ENCODE assay signal across 25 cellular contexts in the genomic region with DNA sequence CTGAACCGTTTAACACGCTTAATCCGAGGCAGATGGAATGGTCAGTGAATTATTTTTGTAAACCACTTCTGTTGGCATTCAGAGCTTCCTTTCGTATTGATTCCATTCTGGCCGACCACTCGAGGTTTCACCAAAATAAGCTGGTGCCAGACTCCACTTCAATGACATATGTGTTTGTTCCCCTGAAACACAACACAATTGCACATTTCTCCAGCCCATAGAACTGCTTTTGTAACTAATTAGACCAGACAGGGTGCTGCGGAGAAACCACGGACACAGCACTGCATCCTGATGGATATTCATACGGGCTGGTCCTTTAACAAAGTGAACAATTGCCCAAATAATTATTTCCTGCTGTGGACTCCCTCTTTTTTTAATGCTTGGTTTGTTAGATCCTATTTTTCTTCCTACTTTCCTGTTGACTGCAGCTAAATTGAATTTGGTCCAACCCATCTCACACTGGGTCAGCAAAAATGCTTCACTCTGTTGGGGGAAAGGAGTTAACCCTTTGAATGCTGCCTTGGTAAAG.
DNase-seq lines count a peak whose midpoint lies in the region; FAIRE-seq and TF ChIP-seq lines count a peak whose summit lies in the region.
"Had no signal": no experiment of that assay in that cellular context is flagged by ENCODE, and none has a peak within 500 bp of the region (broad histone marks: within the 10 kb centered on the region; RNA-seq: fewer than 3 reads in every experiment).

No MANE protein-coding gene starts in this region.

- peaks cover 9% of the 10 kb centered on the region for H3K36me3 Mint-ChIP-seq in HFFc6 (ENCODE audit: low read depth)
- peaks cover 6% of the 10 kb centered on the region for H3K36me3 Mint-ChIP-seq in progenitor cell of endocrine pancreas (ENCODE audit: insufficient read depth)

- no peaks in the 10 kb centered on the region for H3K4me1 ChIP-seq in fibroblast of lung (ENCODE audit: control insufficient read depth, extremely low read depth, insufficient read depth, low read length)
- H3K4me1 ChIP-seq: breast epithelium, testis had no signal

- peak overlapping the region; percentile 54 for H2AFZ ChIP-seq in fibroblast of lung (ENCODE audit: low read length)

- no peak overlapping the region for H3K4me2 ChIP-seq in fibroblast of lung (ENCODE audit: extremely low read depth, insufficient read depth, low read length)

- H3K27ac ChIP-seq in SK-N-MC (no peak overlapping the region), fibroblast of lung (ENCODE audit: insufficient read depth, low read length) (no peak overlapping the region)
- H3K27ac ChIP-seq: breast epithelium, colonic mucosa, HL-60, left ventricle myocardium inferior, RWPE1, testis had no signal

- peak overlapping the region; percentile 9; the same call in 1 of the 2 replicates for H3K4me3 ChIP-seq in SK-N-MC
- H3K4me3 ChIP-seq in fibroblast of lung (replicated peaks in 1 of 4; ENCODE audit: control extremely low read depth in 1 of 4, insufficient read depth in 1 of 4, low read depth in 3 of 4, low read length in 4 of 4), result peak overlapping the region in 1 of 4 experiments; percentile 29
- H3K4me3 ChIP-seq: colonic mucosa, left ventricle myocardium inferior, testis had no signal

- DNase-seq in HFFc6, result no peak
- no peak for DNase-seq in SK-N-MC (ENCODE audit: low read depth, low spot score)
- no peak for DNase-seq in fibroblast of lung (ENCODE audit: low read depth in 2 of 2)
- no peak for DNase-seq in progenitor cell of endocrine pancreas (ENCODE audit: low spot score, unreplicated experiment)
- DNase-seq in urothelium cell line (ENCODE audit: low spot score), result no peak
- no peak for DNase-seq in NCI-H510A treated with DMSO at 0.1 percent for 48 hours (lab: John Stamatoyannopoulos, UW)
- no peak for DNase-seq in NCI-H510A (lab: John Stamatoyannopoulos, UW)
- DNase-seq in stimulated activated CD4-positive, alpha-beta T cell treated with anti-CD3 and anti-CD28 coated beads, Interleukin-4, amount 100 ng/mL, for 24 hours, result no peak
- DNase-seq: activated CD8-positive, alpha-beta memory T cell treated with anti-CD3 and anti-CD28 coated beads, Interleukin-2, amount 50 U/mL, for 48 hours; activated effector memory CD4-positive, alpha-beta T cell treated with anti-CD3 and anti-CD28 coated beads, Interleukin-2, amount 50 U/mL, for 16 hours; activated naive CD8-positive, alpha-beta T cell treated with anti-CD3 and anti-CD28 coated beads, Interleukin-2, amount 50 U/mL, for 24 hours; CD4-positive, alpha-beta memory T cell; colonic mucosa; left ventricle myocardium inferior; midbrain; NCI-H1417; NCI-H524 treated with DMSO at 0.1 percent for 48 hours; nephron progenitor cell; posterior cingulate gyrus; testis had no signal

- H3K27me3 Mint-ChIP-seq in HFFc6 (ENCODE audit: insufficient read depth), result peaks cover 2% of the 10 kb centered on the region
- H3K27me3 Mint-ChIP-seq in progenitor cell of endocrine pancreas, result peaks cover 4% of the 10 kb centered on the region
- H3K27me3 Mint-ChIP-seq: activated naive CD8-positive, alpha-beta T cell treated with anti-CD3 and anti-CD28 coated beads, Interleukin-2, amount 50 U/mL, for 24 hours; CD4-positive, alpha-beta memory T cell; stimulated activated memory B cell treated with anti-CD40 and anti-IgM and Interleukin-4, amounts not matched to agents 10 μg/mL and 1 μg/mL and 100 μg/mL, for 72 hours had no signal

- H3K36me3 ChIP-seq in SK-N-MC (ENCODE audit: insufficient read depth, low read length) (no peaks in the 10 kb centered on the region), fibroblast of lung (ENCODE audit: control insufficient read depth, insufficient read depth, low read length) (no peaks in the 10 kb centered on the region)
- H3K36me3 ChIP-seq: breast epithelium, colonic mucosa, left ventricle myocardium inferior had no signal

- H3K4me1 Mint-ChIP-seq in HFFc6 (ENCODE audit: low read depth) (peaks cover 26% of the 10 kb centered on the region), progenitor cell of endocrine pancreas (ENCODE audit: low read depth) (peaks cover 5% of the 10 kb centered on the region)
- H3K4me1 Mint-ChIP-seq: activated naive CD8-positive, alpha-beta T cell treated with anti-CD3 and anti-CD28 coated beads, Interleukin-2, amount 50 U/mL, for 24 hours; CD4-positive, alpha-beta memory T cell; stimulated activated memory B cell treated with anti-CD40 and anti-IgM and Interleukin-4, amounts not matched to agents 10 μg/mL and 1 μg/mL and 100 μg/mL, for 72 hours had no signal

- FAIRE-seq in urothelium cell line (lab: Jason Lieb, UNC), result no peak

- H3K27ac Mint-ChIP-seq in HFFc6 (no peak overlapping the region), progenitor cell of endocrine pancreas (peak overlapping the region; percentile 3)
- H3K27ac Mint-ChIP-seq: activated naive CD8-positive, alpha-beta T cell treated with anti-CD3 and anti-CD28 coated beads, Interleukin-2, amount 50 U/mL, for 24 hours; CD4-positive, alpha-beta memory T cell; stimulated activated memory B cell treated with anti-CD40 and anti-IgM and Interleukin-4, amounts not matched to agents 10 μg/mL and 1 μg/mL and 100 μg/mL, for 72 hours; T-helper 2 cell treated with Interferon-gamma antibody and Interleukin-4, amounts not matched to agents 5 μg/mL and 100 μg/mL, for 36 hours had no signal

- no peak overlapping the region for H3K9ac ChIP-seq in SK-N-MC (ENCODE audit: insufficient read length)
- no peak overlapping the region for H3K9ac ChIP-seq in fibroblast of lung (ENCODE audit: insufficient read depth, low read length)

- no peaks in the 10 kb centered on the region for H4K20me1 ChIP-seq in fibroblast of lung (ENCODE audit: control insufficient read depth, extremely low read depth, insufficient read depth, low read length)

- TF ChIP-seq CTCF in HFFc6 (IDR thresholded peaks at IDR 0.05) (no peak), fibroblast of lung (conservative IDR thresholded peaks at IDR 0.05 in 1 of 2, IDR thresholded peaks at IDR 0.05 in 1 of 2; ENCODE audit: low read depth in 1 of 2, low read length in 2 of 2) (no peak), progenitor cell of endocrine pancreas (IDR thresholded peaks at IDR 0.05; ENCODE audit: unreplicated experiment) (no peak)

- peaks cover 13% of the 10 kb centered on the region for H3K9me3 Mint-ChIP-seq in HFFc6
- H3K9me3 Mint-ChIP-seq in progenitor cell of endocrine pancreas (ENCODE audit: low read depth), result peaks cover 14% of the 10 kb centered on the region

- H3K27me3 ChIP-seq in fibroblast of lung (ENCODE audit: control insufficient read depth, insufficient read depth, low read length), result no peaks in the 10 kb centered on the region
- H3K27me3 ChIP-seq: breast epithelium, colonic mucosa, testis had no signal

- H3K9me3 ChIP-seq in SK-N-MC (ENCODE audit: low read depth, low read length), result peaks cover 4% of the 10 kb centered on the region; the same call in 1 of the 2 replicates
- no peaks in the 10 kb centered on the region for H3K9me3 ChIP-seq in fibroblast of lung (ENCODE audit: control insufficient read depth, insufficient read depth, low read depth, low read length)
- H3K9me3 ChIP-seq: colonic mucosa, testis had no signal

- peak overlapping the region; percentile 57 for H3K4me3 Mint-ChIP-seq in HFFc6
- H3K4me3 Mint-ChIP-seq in progenitor cell of endocrine pancreas (ENCODE audit: low read depth), result no peak overlapping the region
- H3K4me3 Mint-ChIP-seq: activated naive CD8-positive, alpha-beta T cell treated with anti-CD3 and anti-CD28 coated beads, Interleukin-2, amount 50 U/mL, for 24 hours; CD4-positive, alpha-beta memory T cell; nephron progenitor cell; stimulated activated memory B cell treated with anti-CD40 and anti-IgM and Interleukin-4, amounts not matched to agents 10 μg/mL and 1 μg/mL and 100 μg/mL, for 72 hours; T-helper 2 cell treated with Interferon-gamma antibody and Interleukin-4, amounts not matched to agents 5 μg/mL and 100 μg/mL, for 36 hours had no signal

- no peaks in the 10 kb centered on the region for H3K79me2 ChIP-seq in fibroblast of lung (ENCODE audit: control insufficient read depth, insufficient read depth, low read length)
